Comparison of ENCODE assay signal across 8 cellular contexts in the genomic region with DNA sequence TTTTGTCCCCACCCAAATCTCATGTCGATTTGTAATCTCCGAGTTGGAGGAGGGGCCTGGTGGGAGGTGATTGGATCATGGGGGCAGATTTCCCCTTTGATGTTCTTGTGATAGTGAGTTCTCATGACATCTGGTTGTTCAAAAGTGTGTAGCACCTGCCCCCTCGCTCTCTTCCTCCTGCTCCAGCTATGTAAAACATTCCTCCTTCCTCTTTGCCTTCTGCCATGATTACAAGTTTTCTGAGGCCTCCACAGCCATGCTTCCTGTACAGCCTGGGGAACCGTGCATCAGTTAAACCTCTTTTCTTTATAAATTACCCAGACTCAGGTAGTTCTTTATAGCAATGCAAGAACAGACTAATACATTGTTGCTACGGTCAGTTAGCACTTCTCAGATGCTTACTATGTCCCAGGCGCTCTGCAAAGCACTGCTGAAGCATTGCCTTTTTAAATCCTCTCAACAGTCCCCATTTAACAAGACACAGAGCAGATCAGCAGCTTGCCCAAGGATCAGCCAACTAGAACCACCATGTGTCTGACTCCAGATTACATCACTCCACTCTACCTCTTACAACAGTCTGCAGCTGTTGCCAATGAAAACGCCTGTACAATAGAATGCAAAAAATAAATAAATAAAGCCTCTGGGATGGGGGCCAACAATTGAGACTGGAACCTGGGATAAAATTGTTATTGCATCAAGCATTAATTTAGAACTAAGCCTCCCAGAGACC. TPM values are rescaled to one million over a fixed set of nuclear protein-coding genes. Genes with fewer than 3 reads are reported as not detected.
A peak's percentile ranks its signal among the peaks of the same experiment; 100 is the strongest.
DNase-seq lines count a peak whose midpoint lies in the region; ATAC-seq, FAIRE-seq and TF ChIP-seq lines count a peak whose summit lies in the region.

No MANE protein-coding gene starts in this region.

- no peak overlapping the region for H3K4me3 ChIP-seq in astrocyte (ENCODE audit: insufficient read depth, low read depth, low read length)

- no peak overlapping the region for H3K4me3 Mint-ChIP-seq in astrocyte (ENCODE audit: unreplicated experiment)

- TF ChIP-seq CTCF in astrocyte (IDR thresholded peaks at IDR 0.05; ENCODE audit: insufficient read depth, low read depth, low read length): no peak

- peaks cover 15% of the 10 kb centered on the region for H3K4me1 ChIP-seq in astrocyte (ENCODE audit: insufficient read depth, low read length)

- peak overlapping the region; percentile 36 for H3K27ac ChIP-seq in astrocyte (ENCODE audit: low read depth, low read length)

- peak; percentile 45 for DNase-seq in Ammon's horn (ENCODE audit: low spot score)
- peak; percentile 47 for DNase-seq in NCI-H1436 (lab: John Stamatoyannopoulos, UW)
- peak; percentile 97 for DNase-seq in astrocyte (ENCODE audit: low read depth)
- DNase-seq in left lobe of liver (ENCODE audit: low spot score): peak; percentile 50
- no peak for DNase-seq in KBM-7
- DNase-seq in LoVo (ENCODE audit: low spot score): no peak
- DNase-seq in NCI-H526 treated with DMSO at 0.1 percent for 48 hours (lab: John Stamatoyannopoulos, UW): no peak

- no peaks in the 10 kb centered on the region for H4K20me1 ChIP-seq in astrocyte (ENCODE audit: insufficient read depth, low read length)

- no peaks in the 10 kb centered on the region for H3K9me3 Mint-ChIP-seq in astrocyte (ENCODE audit: unreplicated experiment)

- FAIRE-seq in astrocyte (lab: Jason Lieb, UNC): no peak

- H3K36me3 ChIP-seq in astrocyte (ENCODE audit: insufficient read depth, low read length): no peaks in the 10 kb centered on the region

- H3K27ac Mint-ChIP-seq in astrocyte (ENCODE audit: unreplicated experiment): peak overlapping the region; percentile 43

- H2AFZ ChIP-seq in astrocyte (ENCODE audit: low read depth, low read length): no peak overlapping the region

- ATAC-seq in left lobe of liver (peak; percentile 80), GM18907 (IDR thresholded peaks at IDR 0.05; ENCODE audit: unreplicated experiment) (no peak)

- in situ Hi-C loops in KBM-7 (cut with MboI; ENCODE audit: low pct_unique_long_range_greater_than_20kb, low sequenced_read_pairs): no loop called here

- peak overlapping the region; percentile 26 for H3K4me2 ChIP-seq in astrocyte (ENCODE audit: low read length)

- no peaks in the 10 kb centered on the region for H3K79me2 ChIP-seq in astrocyte (ENCODE audit: insufficient read depth, low read length)

- no peaks in the 10 kb centered on the region for H3K27me3 Mint-ChIP-seq in astrocyte (ENCODE audit: low read depth, unreplicated experiment)

- H3K27me3 ChIP-seq in astrocyte (ENCODE audit: insufficient read depth, low read length): no peaks in the 10 kb centered on the region

- H3K9me3 ChIP-seq in astrocyte (ENCODE audit: insufficient read depth, low read depth, low read length): no peaks in the 10 kb centered on the region

- peaks cover 18% of the 10 kb centered on the region for H3K4me1 Mint-ChIP-seq in astrocyte (ENCODE audit: low read depth, unreplicated experiment)

- no peaks in the 10 kb centered on the region for H3K36me3 Mint-ChIP-seq in astrocyte (ENCODE audit: low read depth, unreplicated experiment)

- no peak overlapping the region for H3K9ac ChIP-seq in astrocyte (ENCODE audit: low read length)

RNA-seq across cellular contexts. Expression of gene USP1, which starts 52.4 kb away (rescaled TPM):
- total RNA-seq in astrocyte (11.4 and 12.8 TPM in 2 replicates), left lobe of liver (5.0 TPM)

Comparison
In these comparisons a context has a peak if more than half of its experiments do, and no peak if none do; other contexts are left out.
1. DNase-seq: peak in Ammon's horn (single experiment), NCI-H1436 (single experiment), astrocyte (single experiment) and left lobe of liver (single experiment); none in KBM-7 (single experiment), LoVo (single experiment) and NCI-H526 treated with DMSO at 0.1 percent for 48 hours (single experiment).